12 cellular contexts compared by ENCODE assay signal in the genomic region with DNA sequence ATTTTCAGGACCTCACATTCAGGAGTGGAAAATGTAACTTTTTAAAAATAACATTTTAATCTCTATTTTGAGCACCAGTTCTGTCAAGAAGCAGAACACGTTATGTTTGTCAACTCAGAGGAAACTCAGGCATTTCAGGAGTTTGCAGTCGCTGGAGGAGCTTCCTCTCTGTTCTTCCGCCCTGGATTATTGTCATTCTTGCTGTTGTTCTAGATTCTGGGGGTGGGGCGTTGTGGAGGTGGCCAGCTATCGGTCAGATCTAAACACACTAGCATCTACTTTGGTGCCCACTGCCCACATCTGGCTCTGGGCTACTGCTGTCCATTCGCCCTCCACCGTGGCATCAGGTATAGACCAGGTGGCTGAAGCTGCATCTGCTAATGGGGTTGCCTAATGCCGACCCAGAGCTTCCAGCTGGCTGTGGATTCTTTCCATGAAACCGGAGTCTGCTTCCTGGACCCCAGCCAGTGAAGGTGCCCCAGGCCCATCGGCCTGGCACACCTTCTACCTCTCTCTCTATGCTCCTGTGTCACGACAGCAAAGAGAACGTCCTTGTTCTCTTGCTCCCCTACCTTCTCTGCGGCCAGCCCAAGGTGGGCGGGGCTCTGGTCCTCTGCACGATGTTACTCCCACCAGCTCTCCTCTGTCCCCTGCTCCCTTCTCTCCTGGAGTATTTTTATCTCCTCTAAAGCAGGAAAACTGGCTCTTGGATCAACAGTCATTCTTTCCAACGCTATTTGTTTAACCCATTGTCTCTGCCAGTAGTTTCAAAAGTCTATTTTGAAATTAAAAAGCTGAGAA. TPM values are rescaled to one million over a fixed set of nuclear protein-coding genes. Genes with fewer than 3 reads are reported as not detected.
DNase-seq lines count a peak whose midpoint lies in the region; ATAC-seq, FAIRE-seq and TF ChIP-seq lines count a peak whose summit lies in the region.
"Had no signal": no experiment of that assay in that cellular context is flagged by ENCODE, and none has a peak within 500 bp of the region (broad histone marks: within the 10 kb centered on the region; RNA-seq: fewer than 3 reads in every experiment).

No MANE protein-coding gene starts in this region.

- TF ChIP-seq RAD21 in H1 (IDR thresholded peaks at IDR 0.05 in 1 of 2, conservative IDR thresholded peaks at IDR 0.05 in 1 of 2; ENCODE audit: low read depth in 2 of 2, low read length in 2 of 2): no peak

- no peaks in the 10 kb centered on the region for H3K79me2 ChIP-seq in H1 (ENCODE audit: control insufficient read depth in 1 of 2, insufficient read depth in 2 of 2, low read length in 2 of 2)

- H3K36me3 ChIP-seq in H1 (ENCODE audit: control insufficient read depth in 2 of 4, insufficient read depth in 4 of 4, low read length in 3 of 4) (no peaks in the 10 kb centered on the region), lower lobe of right lung (no peaks in the 10 kb centered on the region), thyroid gland (no peaks in the 10 kb centered on the region)
- H3K36me3 ChIP-seq: uterus, WERI-Rb-1 had no signal

- H3K4ac ChIP-seq in H1 (replicated peaks; ENCODE audit: insufficient read length, low read depth, low read length): no peak overlapping the region

- no peaks in the 10 kb centered on the region; the same call in 1 of the 2 replicates for H3K23me2 ChIP-seq in H1 (ENCODE audit: low read depth, low read length)

- no peak overlapping the region for H4K5ac ChIP-seq in H1 (ENCODE audit: insufficient read length, low read depth, low read length)

- H4K91ac ChIP-seq in H1 (replicated peaks; ENCODE audit: insufficient read length, low read length): no peak overlapping the region

- TF ChIP-seq EP300 in H1 (IDR thresholded peaks at IDR 0.05; ENCODE audit: borderline replicate concordance in 1 of 2, low read depth in 2 of 2, low read length in 2 of 2): no peak

- intact Hi-C loops in lower lobe of right lung (cut with DNase I) (no loop called here), thyroid gland (cut with DNase I) (no loop called here)

- no peaks in the 10 kb centered on the region for H3K79me1 ChIP-seq in H1 (ENCODE audit: low read depth, low read length)

- H3K23ac ChIP-seq in H1 (ENCODE audit: insufficient read length): no peak overlapping the region

- H2AFZ ChIP-seq in H1 (ENCODE audit: low read length): peak overlapping the region; percentile 88

- no peak overlapping the region for H2BK15ac ChIP-seq in H1 (ENCODE audit: low read length)

- TF ChIP-seq CTCF in H1 (IDR thresholded peaks at IDR 0.05; ENCODE audit: control extremely low read depth in 1 of 3, insufficient read depth in 1 of 3, low read depth in 1 of 3, low read length in 3 of 3) (no peak), lower lobe of right lung (IDR thresholded peaks at IDR 0.05) (no peak), thyroid gland (IDR thresholded peaks at IDR 0.05) (no peak)

- H3K9me3 ChIP-seq in H1 (ENCODE audit: insufficient read depth in 2 of 2, low read depth in 1 of 2, low read length in 1 of 2) (no peaks in the 10 kb centered on the region), lower lobe of right lung (no peaks in the 10 kb centered on the region), thyroid gland (no peaks in the 10 kb centered on the region)
- H3K9me3 ChIP-seq: uterus had no signal

- H3K4me2 ChIP-seq in H1 (ENCODE audit: insufficient read depth in 1 of 2, low read depth in 2 of 2, low read length in 2 of 2): peak overlapping the region; percentile 9 to 45; a peak in 2 of 4 replicates

- no peak overlapping the region for H3K9ac ChIP-seq in H1 (replicated peaks in 1 of 4; ENCODE audit: extremely low read depth in 1 of 4, low read depth in 3 of 4, low read length in 3 of 4)

- H3K27ac ChIP-seq in H1 (ENCODE audit: low read depth, low read length): no peak overlapping the region
- no peak overlapping the region for H3K27ac ChIP-seq in lower lobe of right lung
- H3K27ac ChIP-seq in thyroid gland: no peak overlapping the region
- H3K27ac ChIP-seq: uterus, WERI-Rb-1 had no signal

- POLR2A ChIA-PET in H1 (lab: Charles Lee; ENCODE audit: partially characterized antibody): interaction anchor here (0.7 to 0.8 kb wide), 3 partner anchors 8 to 41 kb away, joined by 3 to 4 read pairs (median 3); no protein-coding TSS in a partner anchor

- peak overlapping the region; percentile 40; the same call in 1 of the 2 replicates for H2BK5ac ChIP-seq in H1 (ENCODE audit: low read depth, low read length)

- H2BK20ac ChIP-seq in H1 (ENCODE audit: low read length): peak overlapping the region; percentile 23; the same call in 1 of the 2 replicates

- CTCF ChIA-PET in H1 (lab: Charles Lee; ENCODE audit: partially characterized antibody): interaction anchor here (0.9 to 1.3 kb wide), 3 partner anchors 21 to 48 kb away, joined by 3 read pairs; no protein-coding TSS in a partner anchor

- FAIRE-seq in H1 (lab: Jason Lieb, UNC): no peak

- 61% methylated on average over 16 of the region's 16 CpGs; no CpG with 5 or more reads in 1 of the 2 experiments for WGBS in H1 (ENCODE audit: extremely low coverage in 1 of 2, insufficient coverage in 1 of 2, insufficient read length in 1 of 2, insufficient replicate concordance in 2 of 2, low coverage in 1 of 2, low lambda C conversion rate in 2 of 2, missing lambda C conversion rate in 1 of 2), 2 experiments
- 43 to 49% methylated on average over 16 of the region's 16 CpGs for WGBS in thyroid gland, 2 donors

- peak overlapping the region; percentile 25; the same call in 1 of the 2 replicates for H3K18ac ChIP-seq in H1 (ENCODE audit: extremely low read depth, low read length)

- H3K4me1 ChIP-seq in H1 (replicated peaks in 1 of 4; ENCODE audit: control insufficient read depth in 3 of 4, insufficient read depth in 4 of 4, low read length in 3 of 4): peaks cover 3 to 5% (median 4%) of the 10 kb centered on the region in 4 experiments
- no peaks in the 10 kb centered on the region for H3K4me1 ChIP-seq in lower lobe of right lung
- H3K4me1 ChIP-seq in thyroid gland: peaks cover 0 to 4% of the 10 kb centered on the region in 2 donors
- H3K4me1 ChIP-seq: uterus had no signal

- H2AK5ac ChIP-seq in H1 (ENCODE audit: low read depth, low read length): no peak overlapping the region

- no peak overlapping the region for H2BK120ac ChIP-seq in H1 (replicated peaks; ENCODE audit: low read depth, low read length)

- TF ChIP-seq POLR2A in H1 (IDR thresholded peaks at IDR 0.05; ENCODE audit: control extremely low read depth in 1 of 2, low read depth in 2 of 2, low read length in 2 of 2): no peak
- no peak for TF ChIP-seq POLR2A in thyroid gland (IDR thresholded peaks at IDR 0.05)

- H3K56ac ChIP-seq in H1 (replicated peaks; ENCODE audit: insufficient read length, low read depth, low read length): no peak overlapping the region

- no peaks in the 10 kb centered on the region for H3K27me3 ChIP-seq in H1 (replicated peaks in 1 of 4; ENCODE audit: control insufficient read depth in 3 of 4, extremely low read depth in 1 of 4, insufficient read depth in 3 of 4, low read length in 3 of 4)
- no peaks in the 10 kb centered on the region for H3K27me3 ChIP-seq in lower lobe of right lung (ENCODE audit: low read depth)
- H3K27me3 ChIP-seq in thyroid gland: no peaks in the 10 kb centered on the region
- H3K27me3 ChIP-seq: uterus had no signal

- H3K4me3 ChIP-seq in H1 (ENCODE audit: extremely low read depth in 1 of 4, insufficient read depth in 2 of 4, low read depth in 3 of 4, low read length in 4 of 4): no peak overlapping the region
- peak overlapping the region; percentile 28 for H3K4me3 ChIP-seq in lower lobe of right lung
- H3K4me3 ChIP-seq in thyroid gland (replicated peaks in 1 of 3): no peak overlapping the region
- H3K4me3 ChIP-seq: uterus had no signal

- no peak overlapping the region for H3K14ac ChIP-seq in H1 (ENCODE audit: insufficient read length)

- no peaks in the 10 kb centered on the region for H4K20me1 ChIP-seq in H1 (replicated peaks in 1 of 2; ENCODE audit: control insufficient read depth in 1 of 2, insufficient read depth in 2 of 2, low read length in 2 of 2)

- peak; percentile 10 for DNase-seq in NCI-H748 (lab: John Stamatoyannopoulos, UW; ENCODE audit: unreplicated experiment)
- no peak for DNase-seq in NCI-H748 treated with DMSO at 0.1 percent for 48 hours (lab: John Stamatoyannopoulos, UW)
- DNase-seq in H1 (ENCODE audit: low read depth in 1 of 2, low spot score in 2 of 2): no peak
- no peak for DNase-seq in lower lobe of right lung
- DNase-seq in thyroid gland: peak; percentile 8 to 18
- DNase-seq in islet precursor cell: no peak
- DNase-seq: activated CD8-positive, alpha-beta memory T cell treated with anti-CD3 and anti-CD28 coated beads, Interleukin-2, amount 50 U/mL, for 4 hours; midbrain; WERI-Rb-1 had no signal

- peak in 1 of 2 donors; percentile 43 for ATAC-seq in lower lobe of right lung
- ATAC-seq in HG03108 (IDR thresholded peaks at IDR 0.05; ENCODE audit: unreplicated experiment): no peak
- no peak for ATAC-seq in GM21367 (IDR thresholded peaks at IDR 0.05; ENCODE audit: unreplicated experiment)

- H2BK12ac ChIP-seq in H1 (ENCODE audit: low read depth, low read length): peak overlapping the region; percentile 53; the same call in 1 of the 2 replicates

- no peak overlapping the region for H4K8ac ChIP-seq in H1 (ENCODE audit: extremely low read depth, insufficient read depth, low read length)

TF ChIP-seq in H1, 55 proteins besides CTCF, POLR2A, EP300 and RAD21 (continues in another document):
- TF ChIP-seq RXRA (IDR thresholded peaks at IDR 0.05; ENCODE audit: insufficient read depth, low read depth, low read length): no peak

RNA-seq across cellular contexts. Expression of gene DGKH, which starts 36.6 kb away (rescaled TPM):
- total RNA-seq in H1 (2021; fragmentation: NEBNext Ultra II Directional; extraction: Animal tissue kit (Norgen Biotek cat#: 25700)): 5.8 and 7.9 TPM in 2 replicates
- 1.1 and 2.1 TPM in 2 replicates for polyA plus RNA-seq in H1 (2011; rRNA removed)
- 2.4 TPM for polyA plus RNA-seq in H1 (2011; cell fraction: cytosol; rRNA removed)
- polyA plus RNA-seq in H1 (2011; cell fraction: nucleus; rRNA removed): 3.7 TPM
- 1.7 to 3.3 TPM (median 2.3 TPM) in 4 replicates for polyA plus RNA-seq in H1 (2012, experiment 1 of 2)
- polyA plus RNA-seq in H1 (2012, experiment 2 of 2): 0.26 TPM
- polyA plus RNA-seq in H1 (2013, experiment 1 of 2): 2.7 TPM
- polyA plus RNA-seq in H1 (2013, experiment 2 of 2): 2.4 TPM
- polyA minus RNA-seq in H1 (2011; rRNA and poly(A)+ RNA removed): 17.0 and 21.3 TPM in 2 replicates
- polyA minus RNA-seq in H1 (2011; cell fraction: cytosol; rRNA and poly(A)+ RNA removed): 7.1 TPM
- polyA minus RNA-seq in H1 (2011; cell fraction: nucleus; rRNA and poly(A)+ RNA removed): 23.8 TPM
- total RNA-seq in lower lobe of right lung (18.7 TPM), thyroid gland (10 to 100 TPM in 3 of 4 donors, 1 to 10 TPM in 1; 7.9 to 15.9 (median 12.4) TPM)

RNA-seq across cellular contexts. Expression of gene VWA8, which starts 50.9 kb away (rescaled TPM):
- total RNA-seq in H1 (2021; fragmentation: NEBNext Ultra II Directional; extraction: Animal tissue kit (Norgen Biotek cat#: 25700)): 17.9 and 19.6 TPM in 2 replicates
- 4.6 and 5.9 TPM in 2 replicates for polyA plus RNA-seq in H1 (2011; rRNA removed)
- polyA plus RNA-seq in H1 (2011; cell fraction: cytosol; rRNA removed): 7.3 TPM
- 10.6 TPM for polyA plus RNA-seq in H1 (2011; cell fraction: nucleus; rRNA removed)
- polyA plus RNA-seq in H1 (2012, experiment 1 of 2): 6.8 to 10.2 TPM (median 8.6 TPM) in 4 replicates
- 0.50 TPM for polyA plus RNA-seq in H1 (2012, experiment 2 of 2)
- 15.1 TPM for polyA plus RNA-seq in H1 (2013, experiment 1 of 2)
- polyA plus RNA-seq in H1 (2013, experiment 2 of 2): 12.3 TPM
- polyA minus RNA-seq in H1 (2011; rRNA and poly(A)+ RNA removed): 29.4 and 33.3 TPM in 2 replicates
- 9.3 TPM for polyA minus RNA-seq in H1 (2011; cell fraction: cytosol; rRNA and poly(A)+ RNA removed)
- polyA minus RNA-seq in H1 (2011; cell fraction: nucleus; rRNA and poly(A)+ RNA removed): 63.9 TPM
- 18.2 TPM for total RNA-seq in lower lobe of right lung
- 10 to 100 TPM; 27.1 to 39.7 (median 30.4) TPM for total RNA-seq in thyroid gland

Comparison
In these comparisons a context has a peak if more than half of its experiments do, and no peak if none do; other contexts are left out.
1. DNase-seq: peak in NCI-H748 (single experiment) and thyroid gland (2 of 2); none in NCI-H748 treated with DMSO at 0.1 percent for 48 hours (single experiment), H1 (0 of 2), lower lobe of right lung (single experiment) and islet precursor cell (single experiment).